10 cellular contexts compared by ENCODE assay signal in genomic region chr3:140186421-140186920, GRCh38.
A peak's percentile ranks its signal among the peaks of the same experiment; 100 is the strongest.
DNase-seq lines count a peak whose midpoint lies in the region; ATAC-seq and TF ChIP-seq lines count a peak whose summit lies in the region.
"Had no signal": no experiment of that assay in that cellular context is flagged by ENCODE, and none has a peak within 500 bp of the region (broad histone marks: within the 10 kb centered on the region; RNA-seq: fewer than 3 reads in every experiment).

No MANE protein-coding gene starts in this region.

- peaks cover 36% of the 10 kb centered on the region for H3K4me1 ChIP-seq in body of pancreas
- H3K4me1 ChIP-seq: BLaER1 treated with 17β-estradiol and CSF1 and Interleukin-3, amounts not matched to agents 10 nM and 100 nM had no signal

- H3K36me3 ChIP-seq in body of pancreas (replicated peaks in 1 of 2; ENCODE audit: insufficient read depth in 1 of 2, low read depth in 2 of 2), result no peaks in the 10 kb centered on the region
- H3K36me3 ChIP-seq: BLaER1 treated with 17β-estradiol and CSF1 and Interleukin-3, amounts not matched to agents 10 nM and 100 nM had no signal

- in situ Hi-C loops in ACHN (cut with HindIII; ENCODE audit: low pct_ligation_motif_present, low pct_unique_long_range_greater_than_20kb, low sequenced_read_pairs), result no loop called here

- no peak for TF ChIP-seq CTCF in body of pancreas (IDR thresholded peaks at IDR 0.05)

- H3K9me3 ChIP-seq in body of pancreas, result no peaks in the 10 kb centered on the region
- H3K9me3 ChIP-seq: BLaER1 treated with 17β-estradiol and CSF1 and Interleukin-3, amounts not matched to agents 10 nM and 100 nM had no signal

- H3K4me3 ChIP-seq in body of pancreas, result no peak overlapping the region
- H3K4me3 ChIP-seq: BLaER1 treated with 17β-estradiol and CSF1 and Interleukin-3, amounts not matched to agents 10 nM and 100 nM had no signal

- H3K27me3 ChIP-seq in body of pancreas, result no peaks in the 10 kb centered on the region
- H3K27me3 ChIP-seq: BLaER1 treated with 17β-estradiol and CSF1 and Interleukin-3, amounts not matched to agents 10 nM and 100 nM had no signal

- TF ChIP-seq POLR2A in body of pancreas (IDR thresholded peaks at IDR 0.05), result no peak

- intact Hi-C loops in body of pancreas (cut with DNase I), result no loop called here

- DNase-seq in ACHN (peak; percentile 43), NCI-H1694 (lab: John Stamatoyannopoulos, UW) (peak; percentile 96), body of pancreas (peak; percentile 36 to 47 (median 46)), kidney glomerular epithelial cell (lab: John Stamatoyannopoulos, UW) (peak; percentile 98), SKM-1 treated with dmso at 0.1 percent for 144 hours (lab: John Stamatoyannopoulos, UW; ENCODE audit: unreplicated experiment) (no peak)
- DNase-seq in activated naive CD4-positive, alpha-beta T cell (lab: John Stamatoyannopoulos, UW), result no peak
- no peak for DNase-seq in activated CD4-positive, alpha-beta T cell treated with anti-CD3 and anti-CD28 coated beads for 48 hours

- ATAC-seq in body of pancreas (peak; percentile 91), HG02623 (IDR thresholded peaks at IDR 0.05; ENCODE audit: unreplicated experiment) (no peak)
- ATAC-seq: activated T-helper 17 cell treated with anti-CD3 and anti-CD28 coated beads, Interleukin-2, amount 50 U/mL, for 72 hours had no signal

- H3K27ac ChIP-seq in body of pancreas, result peak overlapping the region in 3 of 4 donors; percentile 35 to 58 (median 54)
- H3K27ac ChIP-seq: BLaER1 treated with 17β-estradiol and CSF1 and Interleukin-3, amounts not matched to agents 10 nM and 100 nM had no signal

Comparison
In these comparisons a context has a peak if more than half of its experiments do, and no peak if none do; other contexts are left out.
1. DNase-seq: peak in ACHN (single experiment), NCI-H1694 (single experiment), body of pancreas (4 of 4) and kidney glomerular epithelial cell (single experiment); none in activated naive CD4-positive, alpha-beta T cell (0 of 4), activated CD4-positive, alpha-beta T cell treated with anti-CD3 and anti-CD28 coated beads for 48 hours (single experiment) and SKM-1 treated with dmso at 0.1 percent for 144 hours (single experiment).